ENCODE assay signal across 28 cellular contexts in the genomic region with DNA sequence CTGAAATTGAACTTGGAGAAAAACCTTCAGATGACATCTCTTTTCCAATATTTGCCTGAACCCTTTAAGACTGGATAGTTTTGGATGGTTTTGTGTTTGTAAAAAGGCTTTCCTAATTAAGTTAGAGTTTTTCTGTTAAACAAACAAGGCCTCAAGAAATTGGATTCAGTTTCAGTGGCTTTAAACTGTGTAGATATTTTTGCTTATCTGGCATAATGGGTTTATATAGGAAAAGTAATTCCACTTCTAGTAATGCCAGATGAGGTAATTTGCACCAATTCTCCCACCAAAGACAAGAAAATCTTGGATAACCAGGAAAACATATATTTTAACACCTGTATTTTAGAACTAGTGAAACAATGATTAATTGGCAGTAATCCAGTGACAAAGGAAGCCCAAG. TPM values are rescaled to one million over a fixed set of nuclear protein-coding genes. Genes with fewer than 3 reads are reported as not detected.
"Had no signal": no experiment of that assay in that cellular context is flagged by ENCODE, and none has a peak within 500 bp of the region (broad histone marks: within the 10 kb centered on the region; RNA-seq: fewer than 3 reads in every experiment).

No MANE protein-coding gene starts in this region.

- H3K9ac ChIP-seq: neural progenitor cell, parathyroid adenoma had no signal

- ATAC-seq: naive thymus-derived CD4-positive, alpha-beta T cell; natural killer cell; right cardiac atrium; stimulated activated effector memory CD8-positive, alpha-beta T cell treated with anti-CD3 and anti-CD28 coated beads, Interleukin-12 subunit alpha, Interleukin-12 subunit beta, amount 100 ng/mL, for 72 hours; stimulated activated naive B cell treated with anti-CD40 and anti-IgM and Interleukin-4, amounts not matched to agents 10 μg/mL and 1 μg/mL and 100 μg/mL, for 72 hours; upper lobe of right lung had no signal

- H3K36me3 ChIP-seq: neural progenitor cell, ovary, spleen, stomach, thoracic aorta, thyroid gland, tibial nerve, upper lobe of right lung, uterus had no signal

- H3K4me2 ChIP-seq: neural progenitor cell, smooth muscle cell had no signal

- DNase-seq: naive thymus-derived CD4-positive, alpha-beta T cell; natural killer cell; occipital lobe; ovary; posterior cingulate gyrus; psoas muscle; right cardiac atrium; spleen; stimulated activated CD4-positive, alpha-beta T cell treated with anti-CD3 and anti-CD28 coated beads, Interleukin-12 subunit alpha, Interleukin-12 subunit beta, amount 100 ng/mL, for 4 hours; stimulated activated CD4-positive, alpha-beta T cell treated with anti-CD3 and anti-CD28 coated beads, Interleukin-1b, Interleukin-23, amount 100 ng/mL, for 48 hours; stimulated activated CD4-positive, alpha-beta T cell treated with anti-CD3 and anti-CD28 coated beads, Interleukin-4, amount 100 ng/mL, for 1 hour; stimulated activated CD4-positive, alpha-beta T cell treated with anti-CD3 and anti-CD28 coated beads, Interleukin-4, amount 100 ng/mL, for 4 hours; stimulated activated naive B cell treated with anti-CD40 and anti-IgM and Interleukin-4, amounts not matched to agents 10 μg/mL and 1 μg/mL and 100 μg/mL, for 72 hours; stimulated activated naive CD4-positive, alpha-beta T cell treated with Interleukin-2 at 50 U/mL for 16 hours; stomach; thyroid gland; upper lobe of right lung; uterus had no signal

- H3K79me2 ChIP-seq: parathyroid adenoma had no signal

- H3K4me1 ChIP-seq: neural progenitor cell, parathyroid adenoma, spleen, stomach, thyroid gland, tibial nerve, upper lobe of right lung, uterus had no signal

- H3K4me3 ChIP-seq: neural progenitor cell, ovary, psoas muscle, skin epidermis, smooth muscle cell, spleen, stomach, thoracic aorta, thyroid gland, tibial nerve, upper lobe of right lung, uterus had no signal

- H3K9me3 ChIP-seq: ovary, stomach, thyroid gland, upper lobe of right lung, uterus had no signal

- H3K27ac ChIP-seq: neural progenitor cell, ovary, parathyroid adenoma, psoas muscle, skin epidermis, spleen, stomach, thoracic aorta, thyroid gland, tibial nerve, upper lobe of right lung, uterus had no signal

- H3K27me3 ChIP-seq: neural progenitor cell, ovary, spleen, stomach, thyroid gland, tibial nerve, upper lobe of right lung, uterus had no signal

- H2AFZ ChIP-seq: neural progenitor cell, parathyroid adenoma had no signal

RNA-seq across cellular contexts. Expression of a gene that starts 12.0 kb away (rescaled TPM):
- total RNA-seq: naive thymus-derived CD4-positive, alpha-beta T cell; natural killer cell; osteoblast; renal cortical epithelial cell; smooth muscle cell; spleen; thyroid gland; upper lobe of right lung had no signal
- polyA plus RNA-seq: naive thymus-derived CD4-positive, alpha-beta T cell; neural cell had no signal
